8 cellular contexts compared by ENCODE assay signal in genomic region chr4:78720994-78721677, GRCh38.
DNase-seq lines count a peak whose midpoint lies in the region; ATAC-seq lines count a peak whose summit lies in the region.

No MANE protein-coding gene starts in this region.

- no peak overlapping the region for H3K27ac Mint-ChIP-seq in activated naive CD8-positive, alpha-beta T cell

- ATAC-seq in HG03521 (IDR thresholded peaks at IDR 0.05; ENCODE audit: unreplicated experiment), result peak; percentile 81

- H3K4me1 Mint-ChIP-seq in activated naive CD8-positive, alpha-beta T cell (ENCODE audit: low read depth), result peaks cover 13% of the 10 kb centered on the region

- peak overlapping the region; percentile 66 for H3K4me3 Mint-ChIP-seq in activated naive CD8-positive, alpha-beta T cell

- H3K27me3 Mint-ChIP-seq in activated naive CD8-positive, alpha-beta T cell, result no peaks in the 10 kb centered on the region

- DNase-seq in activated gamma-delta T cell treated with Interleukin-2 at 50 U/mL for 16 hours, result peak; percentile 9
- no peak for DNase-seq in activated gamma-delta T cell (lab: John Stamatoyannopoulos, UW)
- peak in 2 of 3 donors; percentile 6 to 10 for DNase-seq in stimulated activated CD4-positive, alpha-beta T cell treated with anti-CD3 and anti-CD28 coated beads, Interleukin-12 subunit alpha, Interleukin-12 subunit beta, amount 100 ng/mL, for 48 hours (ENCODE audit: low read depth in 2 of 3, low spot score in 1 of 3)
- no peak for DNase-seq in hepatic stellate cell (ENCODE audit: low spot score)
- DNase-seq in AML-193 (lab: John Stamatoyannopoulos, UW), result no peak
- DNase-seq in DMS 273 (lab: John Stamatoyannopoulos, UW; ENCODE audit: unreplicated experiment), result no peak

- H3K36me3 Mint-ChIP-seq in activated naive CD8-positive, alpha-beta T cell, result no peaks in the 10 kb centered on the region

- no peaks in the 10 kb centered on the region for H3K9me3 Mint-ChIP-seq in activated naive CD8-positive, alpha-beta T cell (ENCODE audit: low read depth)

Comparison
In these comparisons a context has a peak if more than half of its experiments do, and no peak if none do; other contexts are left out.
1. DNase-seq: peak in activated gamma-delta T cell treated with Interleukin-2 at 50 U/mL for 16 hours (single experiment) and stimulated activated CD4-positive, alpha-beta T cell treated with anti-CD3 and anti-CD28 coated beads, Interleukin-12 subunit alpha, Interleukin-12 subunit beta, amount 100 ng/mL, for 48 hours (2 of 3); none in activated gamma-delta T cell (single experiment), hepatic stellate cell (single experiment), AML-193 (0 of 2) and DMS 273 (single experiment).